ENCODE assay signal across 8 cellular contexts in the genomic region with DNA sequence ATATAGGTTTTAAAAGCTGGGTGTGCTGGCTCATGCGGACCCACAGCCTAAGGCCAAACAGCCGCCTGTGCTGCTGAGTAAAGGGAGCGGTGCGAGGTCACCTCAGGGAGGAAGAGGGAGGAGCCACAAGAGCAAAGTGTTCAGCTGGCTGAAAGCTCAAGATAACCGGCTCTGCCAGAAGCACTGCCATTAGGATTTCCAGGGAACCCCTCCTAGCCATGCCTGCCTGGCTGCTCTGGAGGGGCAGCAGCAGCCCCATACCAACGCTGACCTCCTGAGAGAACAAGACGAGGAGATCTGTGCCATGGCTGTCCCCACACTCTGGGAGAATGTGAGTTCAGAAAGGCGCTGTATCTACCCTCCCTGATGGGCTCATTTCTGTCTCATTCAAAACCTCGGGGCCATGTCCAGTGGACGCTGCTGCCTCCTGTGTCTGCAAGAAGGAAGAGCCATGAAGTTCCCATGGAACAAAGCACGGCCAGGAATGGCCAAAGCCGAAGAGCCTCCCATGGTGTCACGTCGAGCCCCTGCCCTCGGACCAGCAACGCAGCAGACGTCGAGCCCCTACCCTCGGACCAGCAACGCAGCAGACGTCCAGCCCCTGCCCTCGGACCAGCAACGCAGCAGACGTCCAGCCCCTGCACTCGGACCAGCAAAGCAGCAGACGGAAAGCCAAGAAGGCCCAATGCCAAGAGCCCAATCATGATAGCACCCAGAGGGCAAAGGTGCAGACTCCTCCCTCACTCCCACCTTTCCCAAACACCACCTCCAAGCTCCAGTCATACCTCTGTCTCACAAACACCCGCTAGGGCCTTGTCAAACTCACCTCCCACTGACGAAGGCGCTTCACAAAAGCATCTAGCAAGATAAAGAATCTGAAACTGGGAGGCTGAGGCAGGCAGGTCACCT.
DNase-seq lines count a peak whose midpoint lies in the region; ATAC-seq and TF ChIP-seq lines count a peak whose summit lies in the region.

No MANE protein-coding gene starts in this region.

- H3K36me3 ChIP-seq in CD8-positive, alpha-beta memory T cell (ENCODE audit: insufficient read depth, low read length) = no peaks in the 10 kb centered on the region
- no peaks in the 10 kb centered on the region for H3K36me3 ChIP-seq in mesendoderm (ENCODE audit: control insufficient read depth, insufficient read depth, low read length)

- H3K56ac ChIP-seq in mesendoderm (ENCODE audit: low read length) = peak overlapping the region; percentile 72

- H3K23ac ChIP-seq in mesendoderm (ENCODE audit: low read length) = no peak overlapping the region

- H3K4me2 ChIP-seq in mesendoderm (ENCODE audit: low read length) = no peak overlapping the region

- TF ChIP-seq CTCF in cardiac fibroblast (IDR thresholded peaks at IDR 0.05; ENCODE audit: low read depth, low read length) = peak; percentile 0

- no peak overlapping the region for H2BK120ac ChIP-seq in mesendoderm (ENCODE audit: low read depth, low read length)

- no peak for ATAC-seq in HG02623 (IDR thresholded peaks at IDR 0.05; ENCODE audit: unreplicated experiment)
- ATAC-seq in GM18858 (IDR thresholded peaks at IDR 0.05; ENCODE audit: unreplicated experiment) = no peak

- H3K36me3 Mint-ChIP-seq in CD8-positive, alpha-beta memory T cell = peaks cover 0 to 16% (median 2%) of the 10 kb centered on the region in 3 donors

- H2AK5ac ChIP-seq in mesendoderm (ENCODE audit: low read length) = no peak overlapping the region

- no peak overlapping the region for H2BK5ac ChIP-seq in mesendoderm (ENCODE audit: low read length)

- H3K9me3 ChIP-seq in CD8-positive, alpha-beta memory T cell (ENCODE audit: low read length) = no peaks in the 10 kb centered on the region

- peak overlapping the region; percentile 46 to 94 (median 80) for H3K27ac Mint-ChIP-seq in CD8-positive, alpha-beta memory T cell

- no peaks in the 10 kb centered on the region for H3K27me3 ChIP-seq in CD8-positive, alpha-beta memory T cell (ENCODE audit: insufficient read depth, low read length, poor library complexity, severe bottlenecking)
- no peaks in the 10 kb centered on the region for H3K27me3 ChIP-seq in mesendoderm (ENCODE audit: insufficient read depth, low read length, poor library complexity)

- H2BK15ac ChIP-seq in mesendoderm (replicated peaks; ENCODE audit: low read depth) = no peak overlapping the region

- peaks cover 13% of the 10 kb centered on the region for H3K79me1 ChIP-seq in mesendoderm (ENCODE audit: low read length)

- no peak for DNase-seq in CD8-positive, alpha-beta memory T cell
- DNase-seq in NCI-H2227 (lab: John Stamatoyannopoulos, UW; ENCODE audit: unreplicated experiment) = peak; percentile 37
- DNase-seq in cardiac fibroblast (ENCODE audit: low read depth in 2 of 2) = peak; percentile 50 to 64
- peak; percentile 88 for DNase-seq in mesendoderm
- no peak for DNase-seq in CD1c-positive myeloid dendritic cell (ENCODE audit: extremely low spot score)
- no peak for DNase-seq in NCI-H2107 (lab: John Stamatoyannopoulos, UW)

- H4K5ac ChIP-seq in mesendoderm (ENCODE audit: low read length) = no peak overlapping the region

- H3K9ac ChIP-seq in mesendoderm (ENCODE audit: low read length) = peak overlapping the region; percentile 28

- H3K27me3 Mint-ChIP-seq in CD8-positive, alpha-beta memory T cell = no peaks in the 10 kb centered on the region

- H3K4ac ChIP-seq in mesendoderm (ENCODE audit: low read depth, low read length) = no peak overlapping the region

- POLR2A ChIA-PET in CD8-positive, alpha-beta memory T cell (lab: Charles Lee) = no interaction called here

- peak overlapping the region; percentile 17 to 89 (median 70) for H3K4me3 Mint-ChIP-seq in CD8-positive, alpha-beta memory T cell

- peaks cover 92% of the 10 kb centered on the region for H3K4me1 ChIP-seq in CD8-positive, alpha-beta memory T cell (ENCODE audit: insufficient read depth, low read length)
- peaks cover 5% of the 10 kb centered on the region for H3K4me1 ChIP-seq in mesendoderm (ENCODE audit: control insufficient read depth, low read depth, low read length)

- H3K4me3 ChIP-seq in CD8-positive, alpha-beta memory T cell (ENCODE audit: low read length) = no peak overlapping the region
- no peak overlapping the region for H3K4me3 ChIP-seq in cardiac fibroblast (replicated peaks in 1 of 2; ENCODE audit: low read depth in 2 of 2, low read length in 2 of 2)
- H3K4me3 ChIP-seq in mesendoderm (ENCODE audit: low read length) = no peak overlapping the region

- WGBS in mesendoderm (ENCODE audit: extremely low coverage, insufficient coverage, low lambda C conversion rate) = no CpG with 5 or more reads among the region's 29 CpGs

- H3K9me3 Mint-ChIP-seq in CD8-positive, alpha-beta memory T cell = no peaks in the 10 kb centered on the region

- no peak overlapping the region for H3K18ac ChIP-seq in mesendoderm (ENCODE audit: low read length)

- CTCF ChIA-PET in CD8-positive, alpha-beta memory T cell (lab: Charles Lee) = no interaction called here

- no peak overlapping the region for H3K27ac ChIP-seq in CD8-positive, alpha-beta memory T cell (ENCODE audit: low read depth, low read length)
- peak overlapping the region; percentile 30 for H3K27ac ChIP-seq in mesendoderm (ENCODE audit: low read depth, low read length)

- peaks cover 77 to 95% (median 89%) of the 10 kb centered on the region in 3 donors for H3K4me1 Mint-ChIP-seq in CD8-positive, alpha-beta memory T cell

- H3K79me2 ChIP-seq in mesendoderm (ENCODE audit: control insufficient read depth, insufficient read depth, low read length) = peaks cover 95% of the 10 kb centered on the region

- H4K8ac ChIP-seq in mesendoderm (ENCODE audit: low read depth, low read length) = no peak overlapping the region

Comparison
In these comparisons a context has a peak if more than half of its experiments do, and no peak if none do; other contexts are left out.
1. DNase-seq: peak in NCI-H2227 (single experiment), cardiac fibroblast (2 of 2) and mesendoderm (single experiment); none in CD8-positive, alpha-beta memory T cell (0 of 5), CD1c-positive myeloid dendritic cell (single experiment) and NCI-H2107 (single experiment).